ENCODE assay signal across 22 cellular contexts in genomic region chr13:79810018-79810417, GRCh38.
DNase-seq lines count a peak whose midpoint lies in the region; ATAC-seq and TF ChIP-seq lines count a peak whose summit lies in the region.
"Had no signal": no experiment of that assay in that cellular context is flagged by ENCODE, and none has a peak within 500 bp of the region (broad histone marks: within the 10 kb centered on the region; RNA-seq: fewer than 3 reads in every experiment).

No MANE protein-coding gene starts in this region.

- no peaks in the 10 kb centered on the region for H3K36me3 ChIP-seq in cardiac muscle cell
- H3K36me3 ChIP-seq in SJSA1: no peaks in the 10 kb centered on the region
- no peaks in the 10 kb centered on the region for H3K36me3 ChIP-seq in mesodermal cell (ENCODE audit: control insufficient read depth, insufficient read depth, low read length)
- H3K36me3 ChIP-seq: Peyer's patch had no signal

- intact Hi-C loops in left cardiac atrium (cut with DNase I): no loop called here

- no peaks in the 10 kb centered on the region for H3K27me3 Mint-ChIP-seq in type B pancreatic cell

- H3K9me3 Mint-ChIP-seq in type B pancreatic cell: peaks cover under 1% of the 10 kb centered on the region

- peaks cover 10% of the 10 kb centered on the region for H3K4me1 ChIP-seq in cardiac muscle cell (ENCODE audit: low read depth)
- H3K4me1 ChIP-seq in SJSA1 (replicated peaks): peaks cover 38% of the 10 kb centered on the region
- peaks cover 28% of the 10 kb centered on the region for H3K4me1 ChIP-seq in mesodermal cell (ENCODE audit: control insufficient read depth, insufficient read depth, low read length, poor library complexity, severe bottlenecking)
- H3K4me1 ChIP-seq: Peyer's patch had no signal

- no peaks in the 10 kb centered on the region for H3K36me3 Mint-ChIP-seq in type B pancreatic cell

- ATAC-seq in left cardiac atrium (no peak), GM18498 (IDR thresholded peaks at IDR 0.05; ENCODE audit: unreplicated experiment) (no peak)

- 93 to 95% methylated on average over 3 of the region's 5 CpGs for WGBS in mesodermal cell (ENCODE audit: insufficient coverage in 2 of 2), 2 experiments

- TF ChIP-seq CTCF in cardiac muscle cell (IDR thresholded peaks at IDR 0.05; ENCODE audit: low read depth, low read length): no peak
- TF ChIP-seq CTCF in type B pancreatic cell (conservative IDR thresholded peaks at IDR 0.05): no peak

- no peak overlapping the region for H3K4me3 ChIP-seq in cardiac muscle cell
- no peak overlapping the region for H3K4me3 ChIP-seq in SJSA1
- no peak overlapping the region for H3K4me3 ChIP-seq in mesodermal cell (ENCODE audit: extremely low read depth, insufficient read depth, low read length, poor library complexity, severe bottlenecking)
- H3K4me3 ChIP-seq: GM23248, Peyer's patch had no signal

- no peak overlapping the region for H3K4me3 Mint-ChIP-seq in type B pancreatic cell

- DNase-seq in cardiac muscle cell (ENCODE audit: low read depth in 1 of 2, low spot score in 1 of 2) (no peak), left cardiac atrium (no peak), SJSA1 (ENCODE audit: low read depth in 1 of 2, low spot score in 2 of 2) (no peak), type B pancreatic cell (ENCODE audit: extremely low spot score, unreplicated experiment) (no peak), NOMO-1 (lab: John Stamatoyannopoulos, UW; ENCODE audit: unreplicated experiment in 2 of 2) (no peak), HPDE6-E6E7 (ENCODE audit: extremely low spot score) (no peak)
- DNase-seq: 8988T, COR-L47, DMS53, Karpas-422, MM.1S, NCI-H1105 treated with DMSO at 0.1 percent for 48 hours, NCI-H187 treated with DMSO at 0.1 percent for 48 hours, NCI-H2171, NCI-H82, Peyer's patch, SHP77 treated with DMSO at 0.1 percent for 48 hours had no signal

- peak overlapping the region; percentile 34 for H3K27ac Mint-ChIP-seq in type B pancreatic cell

- H3K27ac ChIP-seq in cardiac muscle cell (peak overlapping the region; percentile 76), SJSA1 (peak overlapping the region; percentile 95), mesodermal cell (ENCODE audit: low read depth, low read length, severe bottlenecking) (peak overlapping the region; percentile 90)
- H3K27ac ChIP-seq: C4-2B, GM23248, HL-60, Peyer's patch had no signal

- peaks cover 28% of the 10 kb centered on the region for H3K4me1 Mint-ChIP-seq in type B pancreatic cell (ENCODE audit: unreplicated experiment)

- H3K9me3 ChIP-seq in cardiac muscle cell (ENCODE audit: low read depth): no peaks in the 10 kb centered on the region
- H3K9me3 ChIP-seq in SJSA1 (replicated peaks): no peaks in the 10 kb centered on the region
- H3K9me3 ChIP-seq in mesodermal cell (ENCODE audit: control insufficient read depth, low read length): peaks cover 8% of the 10 kb centered on the region
- H3K9me3 ChIP-seq: Peyer's patch had no signal

- no peaks in the 10 kb centered on the region for H3K27me3 ChIP-seq in cardiac muscle cell
- H3K27me3 ChIP-seq in SJSA1 (replicated peaks): no peaks in the 10 kb centered on the region
- H3K27me3 ChIP-seq: Peyer's patch had no signal
